ENCODE assay signal across 1 cellular context in the genomic region with DNA sequence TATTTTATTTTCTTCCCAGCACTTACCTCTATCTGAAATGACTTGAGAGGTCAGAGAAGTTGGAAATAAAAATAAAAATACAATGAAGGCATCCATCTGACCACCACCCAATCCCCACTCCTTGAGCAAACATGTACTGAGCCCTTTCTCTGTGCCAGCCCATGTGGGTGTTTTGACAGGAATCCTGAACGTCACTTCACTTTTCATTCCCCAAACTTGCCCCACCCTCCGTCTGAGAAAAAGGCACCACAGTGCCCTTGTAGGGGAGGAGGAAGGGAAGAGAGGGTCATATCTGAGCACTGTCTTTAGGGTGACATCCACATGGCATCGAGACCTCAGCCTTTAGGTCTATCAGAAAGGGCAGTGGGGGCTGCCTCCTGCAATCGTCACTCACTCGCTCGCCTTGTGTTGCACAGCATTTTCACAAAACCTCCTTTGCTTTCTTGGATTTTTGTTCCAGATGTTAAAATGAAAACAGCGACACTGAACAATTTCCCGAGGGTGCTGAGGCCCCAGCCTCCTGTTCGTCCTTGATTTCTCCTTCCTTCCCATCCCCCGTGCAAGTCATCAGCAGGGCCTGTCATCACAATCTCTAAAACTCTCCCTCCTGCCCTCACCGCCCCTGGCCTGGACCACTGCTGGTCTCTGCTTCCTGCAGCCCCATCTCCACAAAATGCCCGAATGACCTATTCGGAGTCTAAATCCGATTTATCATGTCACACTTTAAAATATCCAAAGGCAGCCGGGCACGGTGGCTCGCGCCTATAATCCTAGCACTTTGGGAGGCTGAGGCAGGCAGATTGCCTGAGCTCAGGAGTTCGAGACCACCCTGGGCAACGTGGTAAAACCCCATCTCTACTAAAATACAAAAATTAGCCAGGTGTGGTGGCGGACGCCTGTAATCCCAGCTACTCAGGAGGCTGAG.
TF ChIP-seq lines count a peak whose summit lies in the region.

No MANE protein-coding gene starts in this region.

TF ChIP-seq in GM23338, 12 proteins besides CTCF, POLR2A, EP300 and RAD21:
- TF ChIP-seq POLR2AphosphoS5 (IDR thresholded peaks at IDR 0.05; ENCODE audit: low read depth): no peak
- no peak for TF ChIP-seq ZNF114 (CRISPR knock-in tag; IDR thresholded peaks at IDR 0.05)
- TF ChIP-seq EZH2phosphoT487 (IDR thresholded peaks at IDR 0.05; ENCODE audit: unreplicated experiment): no peak
- TF ChIP-seq, protein P1, sequence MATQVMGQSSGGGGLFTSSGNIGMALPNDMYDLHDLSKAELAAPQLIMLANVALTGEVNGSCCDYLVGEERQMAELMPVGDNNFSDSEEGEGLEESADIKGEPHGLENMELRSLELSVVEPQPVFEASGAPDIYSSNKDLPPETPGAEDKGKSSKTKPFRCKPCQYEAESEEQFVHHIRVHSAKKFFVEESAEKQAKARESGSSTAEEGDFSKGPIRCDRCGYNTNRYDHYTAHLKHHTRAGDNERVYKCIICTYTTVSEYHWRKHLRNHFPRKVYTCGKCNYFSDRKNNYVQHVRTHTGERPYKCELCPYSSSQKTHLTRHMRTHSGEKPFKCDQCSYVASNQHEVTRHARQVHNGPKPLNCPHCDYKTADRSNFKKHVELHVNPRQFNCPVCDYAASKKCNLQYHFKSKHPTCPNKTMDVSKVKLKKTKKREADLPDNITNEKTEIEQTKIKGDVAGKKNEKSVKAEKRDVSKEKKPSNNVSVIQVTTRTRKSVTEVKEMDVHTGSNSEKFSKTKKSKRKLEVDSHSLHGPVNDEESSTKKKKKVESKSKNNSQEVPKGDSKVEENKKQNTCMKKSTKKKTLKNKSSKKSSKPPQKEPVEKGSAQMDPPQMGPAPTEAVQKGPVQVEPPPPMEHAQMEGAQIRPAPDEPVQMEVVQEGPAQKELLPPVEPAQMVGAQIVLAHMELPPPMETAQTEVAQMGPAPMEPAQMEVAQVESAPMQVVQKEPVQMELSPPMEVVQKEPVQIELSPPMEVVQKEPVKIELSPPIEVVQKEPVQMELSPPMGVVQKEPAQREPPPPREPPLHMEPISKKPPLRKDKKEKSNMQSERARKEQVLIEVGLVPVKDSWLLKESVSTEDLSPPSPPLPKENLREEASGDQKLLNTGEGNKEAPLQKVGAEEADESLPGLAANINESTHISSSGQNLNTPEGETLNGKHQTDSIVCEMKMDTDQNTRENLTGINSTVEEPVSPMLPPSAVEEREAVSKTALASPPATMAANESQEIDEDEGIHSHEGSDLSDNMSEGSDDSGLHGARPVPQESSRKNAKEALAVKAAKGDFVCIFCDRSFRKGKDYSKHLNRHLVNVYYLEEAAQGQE (IDR thresholded peaks at IDR 0.05; ENCODE audit: unreplicated experiment): no peak
- TF ChIP-seq, protein P2, sequence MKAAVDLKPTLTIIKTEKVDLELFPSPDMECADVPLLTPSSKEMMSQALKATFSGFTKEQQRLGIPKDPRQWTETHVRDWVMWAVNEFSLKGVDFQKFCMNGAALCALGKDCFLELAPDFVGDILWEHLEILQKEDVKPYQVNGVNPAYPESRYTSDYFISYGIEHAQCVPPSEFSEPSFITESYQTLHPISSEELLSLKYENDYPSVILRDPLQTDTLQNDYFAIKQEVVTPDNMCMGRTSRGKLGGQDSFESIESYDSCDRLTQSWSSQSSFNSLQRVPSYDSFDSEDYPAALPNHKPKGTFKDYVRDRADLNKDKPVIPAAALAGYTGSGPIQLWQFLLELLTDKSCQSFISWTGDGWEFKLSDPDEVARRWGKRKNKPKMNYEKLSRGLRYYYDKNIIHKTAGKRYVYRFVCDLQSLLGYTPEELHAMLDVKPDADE (IDR thresholded peaks at IDR 0.05): no peak
- TF ChIP-seq CREB1 (CRISPR knock-in tag; IDR thresholded peaks at IDR 0.05; ENCODE audit: low read depth): no peak
- TF ChIP-seq JUNB (IDR thresholded peaks at IDR 0.05; ENCODE audit: unreplicated experiment): no peak
- no peak for TF ChIP-seq EZH2 (IDR thresholded peaks at IDR 0.05; ENCODE audit: low read depth, unreplicated experiment)
- TF ChIP-seq STAT1 (IDR thresholded peaks at IDR 0.05; ENCODE audit: unreplicated experiment): no peak
- TF ChIP-seq NANOG (IDR thresholded peaks at IDR 0.05; ENCODE audit: borderline replicate concordance): no peak
- TF ChIP-seq, protein P3, sequence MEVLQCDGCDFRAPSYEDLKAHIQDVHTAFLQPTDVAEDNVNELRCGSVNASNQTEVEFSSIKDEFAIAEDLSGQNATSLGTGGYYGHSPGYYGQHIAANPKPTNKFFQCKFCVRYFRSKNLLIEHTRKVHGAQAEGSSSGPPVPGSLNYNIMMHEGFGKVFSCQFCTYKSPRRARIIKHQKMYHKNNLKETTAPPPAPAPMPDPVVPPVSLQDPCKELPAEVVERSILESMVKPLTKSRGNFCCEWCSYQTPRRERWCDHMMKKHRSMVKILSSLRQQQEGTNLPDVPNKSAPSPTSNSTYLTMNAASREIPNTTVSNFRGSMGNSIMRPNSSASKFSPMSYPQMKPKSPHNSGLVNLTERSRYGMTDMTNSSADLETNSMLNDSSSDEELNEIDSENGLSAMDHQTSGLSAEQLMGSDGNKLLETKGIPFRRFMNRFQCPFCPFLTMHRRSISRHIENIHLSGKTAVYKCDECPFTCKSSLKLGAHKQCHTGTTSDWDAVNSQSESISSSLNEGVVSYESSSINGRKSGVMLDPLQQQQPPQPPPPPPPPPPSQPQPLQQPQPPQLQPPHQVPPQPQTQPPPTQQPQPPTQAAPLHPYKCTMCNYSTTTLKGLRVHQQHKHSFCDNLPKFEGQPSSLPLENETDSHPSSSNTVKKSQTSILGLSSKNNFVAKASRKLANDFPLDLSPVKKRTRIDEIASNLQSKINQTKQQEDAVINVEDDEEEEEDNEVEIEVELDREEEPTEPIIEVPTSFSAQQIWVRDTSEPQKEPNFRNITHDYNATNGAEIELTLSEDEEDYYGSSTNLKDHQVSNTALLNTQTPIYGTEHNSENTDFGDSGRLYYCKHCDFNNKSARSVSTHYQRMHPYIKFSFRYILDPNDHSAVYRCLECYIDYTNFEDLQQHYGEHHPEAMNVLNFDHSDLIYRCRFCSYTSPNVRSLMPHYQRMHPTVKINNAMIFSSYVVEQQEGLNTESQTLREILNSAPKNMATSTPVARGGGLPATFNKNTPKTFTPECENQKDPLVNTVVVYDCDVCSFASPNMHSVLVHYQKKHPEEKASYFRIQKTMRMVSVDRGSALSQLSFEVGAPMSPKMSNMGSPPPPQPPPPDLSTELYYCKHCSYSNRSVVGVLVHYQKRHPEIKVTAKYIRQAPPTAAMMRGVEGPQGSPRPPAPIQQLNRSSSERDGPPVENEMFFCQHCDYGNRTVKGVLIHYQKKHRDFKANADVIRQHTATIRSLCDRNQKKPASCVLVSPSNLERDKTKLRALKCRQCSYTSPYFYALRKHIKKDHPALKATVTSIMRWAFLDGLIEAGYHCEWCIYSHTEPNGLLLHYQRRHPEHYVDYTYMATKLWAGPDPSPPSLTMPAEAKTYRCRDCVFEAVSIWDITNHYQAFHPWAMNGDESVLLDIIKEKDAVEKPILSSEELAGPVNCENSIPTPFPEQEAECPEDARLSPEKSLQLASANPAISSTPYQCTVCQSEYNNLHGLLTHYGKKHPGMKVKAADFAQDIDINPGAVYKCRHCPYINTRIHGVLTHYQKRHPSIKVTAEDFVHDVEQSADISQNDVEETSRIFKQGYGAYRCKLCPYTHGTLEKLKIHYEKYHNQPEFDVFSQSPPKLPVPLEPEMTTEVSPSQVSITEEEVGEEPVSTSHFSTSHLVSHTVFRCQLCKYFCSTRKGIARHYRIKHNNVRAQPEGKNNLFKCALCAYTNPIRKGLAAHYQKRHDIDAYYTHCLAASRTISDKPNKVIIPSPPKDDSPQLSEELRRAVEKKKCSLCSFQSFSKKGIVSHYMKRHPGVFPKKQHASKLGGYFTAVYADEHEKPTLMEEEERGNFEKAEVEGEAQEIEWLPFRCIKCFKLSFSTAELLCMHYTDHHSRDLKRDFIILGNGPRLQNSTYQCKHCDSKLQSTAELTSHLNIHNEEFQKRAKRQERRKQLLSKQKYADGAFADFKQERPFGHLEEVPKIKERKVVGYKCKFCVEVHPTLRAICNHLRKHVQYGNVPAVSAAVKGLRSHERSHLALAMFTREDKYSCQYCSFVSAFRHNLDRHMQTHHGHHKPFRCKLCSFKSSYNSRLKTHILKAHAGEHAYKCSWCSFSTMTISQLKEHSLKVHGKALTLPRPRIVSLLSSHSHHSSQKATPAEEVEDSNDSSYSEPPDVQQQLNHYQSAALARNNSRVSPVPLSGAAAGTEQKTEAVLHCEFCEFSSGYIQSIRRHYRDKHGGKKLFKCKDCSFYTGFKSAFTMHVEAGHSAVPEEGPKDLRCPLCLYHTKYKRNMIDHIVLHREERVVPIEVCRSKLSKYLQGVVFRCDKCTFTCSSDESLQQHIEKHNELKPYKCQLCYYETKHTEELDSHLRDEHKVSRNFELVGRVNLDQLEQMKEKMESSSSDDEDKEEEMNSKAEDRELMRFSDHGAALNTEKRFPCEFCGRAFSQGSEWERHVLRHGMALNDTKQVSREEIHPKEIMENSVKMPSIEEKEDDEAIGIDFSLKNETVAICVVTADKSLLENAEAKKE (CRISPR knock-in tag; IDR thresholded peaks at IDR 0.05): no peak
- no peak for TF ChIP-seq ZNF331 (CRISPR knock-in tag; IDR thresholded peaks at IDR 0.05; ENCODE audit: low read depth)
TF ChIP-seq in GM23338: peak in this region for 0.
